ENCODE assay signal across 8 cellular contexts in genomic region chr3:192851821-192852352, GRCh38.
A peak's percentile ranks its signal among the peaks of the same experiment; 100 is the strongest.
DNase-seq lines count a peak whose midpoint lies in the region; ATAC-seq, FAIRE-seq and TF ChIP-seq lines count a peak whose summit lies in the region.

No MANE protein-coding gene starts in this region.

- H2AFZ ChIP-seq in HepG2 (ENCODE audit: low read length) = no peak overlapping the region

- ATAC-seq in GM21390 (IDR thresholded peaks at IDR 0.05; ENCODE audit: unreplicated experiment) = peak; percentile 44
- peak; percentile 77 for ATAC-seq in HepG2
- no peak for ATAC-seq in HG02840 (IDR thresholded peaks at IDR 0.05; ENCODE audit: low FRiP score, unreplicated experiment)

- no peak overlapping the region; a peak in 1 of 6 replicates for H3K4me3 ChIP-seq in HepG2 (replicated peaks in 1 of 3; ENCODE audit: insufficient read depth in 1 of 3, low read depth in 2 of 3, low read length in 3 of 3)
- H3K4me3 ChIP-seq in CD8-positive, alpha-beta memory T cell (ENCODE audit: low read length) = no peak overlapping the region

- peaks cover 12% of the 10 kb centered on the region; the same call in 1 of the 2 replicates for H4K20me1 ChIP-seq in HepG2 (ENCODE audit: insufficient read depth, low read length)

- no peaks in the 10 kb centered on the region for H3K27me3 Mint-ChIP-seq in CD8-positive, alpha-beta memory T cell

- H3K79me2 ChIP-seq in HepG2 (ENCODE audit: insufficient read depth, low read length) = no peaks in the 10 kb centered on the region

- no peak overlapping the region for H3K27ac ChIP-seq in HepG2 (ENCODE audit: extremely low read length, insufficient read depth, low read length)
- H3K27ac ChIP-seq in CD8-positive, alpha-beta memory T cell (ENCODE audit: low read depth, low read length) = no peak overlapping the region

- H3K4me2 ChIP-seq in HepG2 (ENCODE audit: low read depth, low read length) = no peak overlapping the region

- H3K4me1 ChIP-seq in HepG2 (ENCODE audit: insufficient read depth, low read length) = peaks cover 28% of the 10 kb centered on the region
- H3K4me1 ChIP-seq in CD8-positive, alpha-beta memory T cell (ENCODE audit: insufficient read depth, low read length) = no peaks in the 10 kb centered on the region

- H3K9ac ChIP-seq in HepG2 (ENCODE audit: insufficient read depth, low read depth, low read length) = no peak overlapping the region

- intact Hi-C loops in HepG2 (cut with micrococcal nuclease; ENCODE audit: unreplicated experiment) = loop anchor here (1.0 to 10.0 kb wide), 2 partner anchors 27 to 63 kb away; partner anchors contain the start of gene MB21D2

- peaks cover 0 to 7% (median 0%) of the 10 kb centered on the region in 3 donors for H3K4me1 Mint-ChIP-seq in CD8-positive, alpha-beta memory T cell

- DNase-seq in COLO668 (lab: John Stamatoyannopoulos, UW; ENCODE audit: unreplicated experiment) (peak; percentile 17), MV-4-11 (lab: John Stamatoyannopoulos, UW) (peak; percentile 94), amygdala (lab: John Stamatoyannopoulos, UW) (peak in 29 of 56 donors; percentile 1 to 57 (median 12)), HepG2 (ENCODE audit: low spot score) (peak; percentile 86), GM19240 (ENCODE audit: insufficient read length, low spot score) (no peak)
- DNase-seq in CD8-positive, alpha-beta memory T cell = no peak

- no peaks in the 10 kb centered on the region for H3K9me3 ChIP-seq in HepG2 (ENCODE audit: low read length)
- no peaks in the 10 kb centered on the region for H3K9me3 ChIP-seq in CD8-positive, alpha-beta memory T cell (ENCODE audit: low read length)

- no peak overlapping the region for H3K27ac Mint-ChIP-seq in CD8-positive, alpha-beta memory T cell

- H3K36me3 Mint-ChIP-seq in CD8-positive, alpha-beta memory T cell = no peaks in the 10 kb centered on the region

- H3K27me3 ChIP-seq in HepG2 (ENCODE audit: control insufficient read depth in 1 of 2, insufficient read depth in 2 of 2, low read length in 2 of 2) = no peaks in the 10 kb centered on the region
- no peaks in the 10 kb centered on the region for H3K27me3 ChIP-seq in CD8-positive, alpha-beta memory T cell (ENCODE audit: insufficient read depth, low read length, poor library complexity, severe bottlenecking)

- TF ChIP-seq RAD21 in HepG2 (CRISPR knock-in tag; IDR thresholded peaks at IDR 0.05) = no peak

- TF ChIP-seq CTCF in HepG2 (CRISPR knock-in tag; IDR thresholded peaks at IDR 0.05) = no peak

- no peak overlapping the region for H3K4me3 Mint-ChIP-seq in CD8-positive, alpha-beta memory T cell

- no peak for TF ChIP-seq POLR2A in HepG2 (IDR thresholded peaks at IDR 0.05; ENCODE audit: insufficient read depth in 1 of 2, low read depth in 2 of 2, low read length in 2 of 2)

- H3K9me3 Mint-ChIP-seq in CD8-positive, alpha-beta memory T cell = no peaks in the 10 kb centered on the region

- CTCF ChIA-PET in HepG2 (lab: Yijun Ruan, JAX; ENCODE audit: low intra/inter-chr PET ratio, low total read pairs) = no interaction called here
- CTCF ChIA-PET in CD8-positive, alpha-beta memory T cell (lab: Charles Lee) = no interaction called here

- H3K36me3 ChIP-seq in HepG2 (replicated peaks in 1 of 2; ENCODE audit: control insufficient read depth in 1 of 2, insufficient read depth in 2 of 2, low read length in 2 of 2) = no peaks in the 10 kb centered on the region
- H3K36me3 ChIP-seq in CD8-positive, alpha-beta memory T cell (ENCODE audit: insufficient read depth, low read length) = no peaks in the 10 kb centered on the region

- BruUV-seq in HepG2 (replicated peaks; lab: Mats Ljungman, UMichigan) = no TSS peak

- peak; percentile 89 for FAIRE-seq in HepG2 (lab: Jason Lieb, UNC)

- in situ Hi-C loops in HepG2 (cut with HindIII; ENCODE audit: extremely low pct_ligation_motif_present, low pct_unique_long_range_greater_than_20kb) = no loop called here

- POLR2A ChIA-PET in HepG2 (lab: Yijun Ruan, JAX) = interaction anchor here (0.9 kb wide), 1 partner anchor 45 kb away, joined by 3 read pairs; no protein-coding TSS in a partner anchor
- POLR2A ChIA-PET in CD8-positive, alpha-beta memory T cell (lab: Charles Lee) = no interaction called here

- TF ChIP-seq EP300 in HepG2 (IDR thresholded peaks at IDR 0.05; ENCODE audit: low read depth in 2 of 2, low read length in 2 of 2) (peak; percentile 47 to 81; a peak in 3 of 4 replicates), HepG2 (CRISPR knock-in tag; IDR thresholded peaks at IDR 0.05; ENCODE audit: borderline replicate concordance) (peak; percentile 37; the same call in 1 of the 2 replicates)

- 5% methylated on average over 5 of the region's 5 CpGs for WGBS in HepG2 (ENCODE audit: low lambda C conversion rate)

TF ChIP-seq in HepG2, 621 proteins besides CTCF, POLR2A, EP300 and RAD21 (continues in another document):
- TF ChIP-seq NFIC (IDR thresholded peaks at IDR 0.05; ENCODE audit: low read length) (peak; percentile 98), SMARCC2 (IDR thresholded peaks at IDR 0.05) (no peak), RELA (CRISPR knock-in tag; IDR thresholded peaks at IDR 0.05) (no peak), TEAD2 (CRISPR knock-in tag; IDR thresholded peaks at IDR 0.05) (no peak), ZNF17 (CRISPR knock-in tag; IDR thresholded peaks at IDR 0.05) (no peak), STAT5B (CRISPR knock-in tag; IDR thresholded peaks at IDR 0.05) (no peak), ZNF281 (CRISPR knock-in tag; IDR thresholded peaks at IDR 0.05; ENCODE audit: borderline replicate concordance) (peak; percentile 70; the same call in 1 of the 2 replicates), ZNF503 (CRISPR knock-in tag; IDR thresholded peaks at IDR 0.05) (no peak), ZNF598 (CRISPR knock-in tag; IDR thresholded peaks at IDR 0.05; ENCODE audit: borderline replicate concordance) (no peak), SMYD3 (CRISPR knock-in tag; IDR thresholded peaks at IDR 0.05) (no peak)
- TF ChIP-seq, protein P1, sequence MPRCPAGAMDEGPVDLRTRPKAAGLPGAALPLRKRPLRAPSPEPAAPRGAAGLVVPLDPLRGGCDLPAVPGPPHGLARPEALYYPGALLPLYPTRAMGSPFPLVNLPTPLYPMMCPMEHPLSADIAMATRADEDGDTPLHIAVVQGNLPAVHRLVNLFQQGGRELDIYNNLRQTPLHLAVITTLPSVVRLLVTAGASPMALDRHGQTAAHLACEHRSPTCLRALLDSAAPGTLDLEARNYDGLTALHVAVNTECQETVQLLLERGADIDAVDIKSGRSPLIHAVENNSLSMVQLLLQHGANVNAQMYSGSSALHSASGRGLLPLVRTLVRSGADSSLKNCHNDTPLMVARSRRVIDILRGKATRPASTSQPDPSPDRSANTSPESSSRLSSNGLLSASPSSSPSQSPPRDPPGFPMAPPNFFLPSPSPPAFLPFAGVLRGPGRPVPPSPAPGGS (CRISPR knock-in tag; IDR thresholded peaks at IDR 0.05) = no peak

Comparison
In these comparisons a context has a peak if more than half of its experiments do, and no peak if none do; other contexts are left out.
1. DNase-seq: peak in COLO668 (single experiment), MV-4-11 (single experiment), amygdala (29 of 56) and HepG2 (single experiment); none in GM19240 (single experiment) and CD8-positive, alpha-beta memory T cell (0 of 5).